Comparison of ENCODE assay signal across 23 cellular contexts in the genomic region with DNA sequence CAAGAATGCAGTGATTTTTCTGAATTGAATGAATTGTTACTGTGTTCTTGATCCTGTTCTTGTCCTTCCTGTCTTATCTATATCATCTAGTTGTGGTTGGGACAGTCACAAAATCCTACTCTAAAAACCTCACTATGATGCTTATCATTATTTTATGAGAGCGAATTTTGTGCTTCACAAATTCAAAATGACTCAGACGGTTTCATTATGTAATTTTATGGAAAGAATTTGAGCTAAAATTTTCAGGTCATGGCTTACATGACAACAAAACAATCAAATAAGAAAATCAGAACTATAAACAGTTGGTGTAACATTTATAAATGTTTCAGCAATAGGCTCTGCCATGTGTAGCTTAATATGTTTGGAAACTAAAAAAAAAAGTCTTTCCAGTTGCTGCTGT. TPM values are rescaled to one million over a fixed set of nuclear protein-coding genes. Genes with fewer than 3 reads are reported as not detected.
DNase-seq lines count a peak whose midpoint lies in the region; ATAC-seq, FAIRE-seq and TF ChIP-seq lines count a peak whose summit lies in the region.
"Had no signal": no experiment of that assay in that cellular context is flagged by ENCODE, and none has a peak within 500 bp of the region (broad histone marks: within the 10 kb centered on the region; RNA-seq: fewer than 3 reads in every experiment).

No MANE protein-coding gene starts in this region.

- no peak overlapping the region for H3K4me2 ChIP-seq in GM23338

- peaks cover 40% of the 10 kb centered on the region for H3K4me1 Mint-ChIP-seq in GM23338

- peak; percentile 53 for FAIRE-seq in islet of Langerhans (lab: Jason Lieb, UNC)
- FAIRE-seq: colon, GM18507 had no signal

- H3K9me3 Mint-ChIP-seq in GM23338: no peaks in the 10 kb centered on the region; the same call in 2 of the 3 replicates
- H3K9me3 Mint-ChIP-seq: CD8-positive, alpha-beta T cell; T-cell had no signal

- 0 out of 2 replicates have a peak overlapping the region, but pooled peaks have one; percentile 10 for H3K27ac Mint-ChIP-seq in GM23338
- H3K27ac Mint-ChIP-seq: activated naive CD4-positive, alpha-beta T cell treated with anti-CD3 and anti-CD28 coated beads for 36 hours; CD8-positive, alpha-beta T cell; T-cell had no signal

- no peak for ATAC-seq in GM23338
- ATAC-seq in GM19397 (IDR thresholded peaks at IDR 0.05; ENCODE audit: unreplicated experiment): no peak
- ATAC-seq: body of pancreas; CD8-positive, alpha-beta T cell; mucosa of descending colon; psoas muscle; T-cell had no signal

- peaks cover 4% of the 10 kb centered on the region for H3K27me3 Mint-ChIP-seq in GM23338 (ENCODE audit: insufficient read depth, low read depth, poor library complexity)

- H3K79me2 ChIP-seq in GM23338 (replicated peaks; ENCODE audit: insufficient read depth): peaks cover 95% of the 10 kb centered on the region

- peak; percentile 11 for DNase-seq in AG20443 (ENCODE audit: low spot score)
- DNase-seq in GM23338 (ENCODE audit: low spot score): no peak
- peak; percentile 8 for DNase-seq in amniotic epithelial cell (ENCODE audit: low read depth)
- DNase-seq in activated naive CD4-positive, alpha-beta T cell treated with anti-CD3 and anti-CD28 coated beads, Interleukin-2, amount 50 U/mL, for 16 hours: no peak
- DNase-seq in DMS114 treated with DMSO at 0.1 percent for 48 hours (lab: John Stamatoyannopoulos, UW; ENCODE audit: unreplicated experiment): no peak
- no peak for DNase-seq in T1000 (lab: John Stamatoyannopoulos, UW)
- DNase-seq: activated CD4-positive, alpha-beta T cell treated with anti-CD3 and anti-CD28 coated beads, Interleukin-2, amount 50 U/mL, for 4 hours; activated naive CD4-positive, alpha-beta T cell treated with anti-CD3 and anti-CD28 coated beads for 36 hours; body of pancreas; CD8-positive, alpha-beta T cell; DMS79 treated with DMSO at 0.1 percent for 48 hours; KG1; mucosa of descending colon; NCI-H1105 treated with DMSO at 0.1 percent for 48 hours; NCI-H510A; psoas muscle; spleen; T-cell had no signal

- H3K27me3 ChIP-seq in GM23338 (ENCODE audit: insufficient read depth): no peaks in the 10 kb centered on the region
- H3K27me3 ChIP-seq: body of pancreas, suprapubic skin had no signal

- H3K4me1 ChIP-seq in GM23338 (ENCODE audit: insufficient read depth): peaks cover 47% of the 10 kb centered on the region
- H3K4me1 ChIP-seq: body of pancreas, psoas muscle, suprapubic skin had no signal

- H3K36me3 ChIP-seq in GM23338 (ENCODE audit: insufficient read depth): no peaks in the 10 kb centered on the region
- H3K36me3 ChIP-seq: spleen, suprapubic skin had no signal

- no peak overlapping the region for H3K4me3 Mint-ChIP-seq in GM23338
- H3K4me3 Mint-ChIP-seq: activated naive CD4-positive, alpha-beta T cell treated with anti-CD3 and anti-CD28 coated beads for 36 hours; CD8-positive, alpha-beta T cell; T-cell had no signal

- no peak overlapping the region for H3K4me3 ChIP-seq in GM23338
- H3K4me3 ChIP-seq: body of pancreas, mucosa of descending colon, psoas muscle, spleen, suprapubic skin had no signal

- peaks cover 2% of the 10 kb centered on the region; the same call in 2 of the 3 replicates for H3K36me3 Mint-ChIP-seq in GM23338 (ENCODE audit: low read depth)
- H3K36me3 Mint-ChIP-seq: CD8-positive, alpha-beta T cell; T-cell had no signal

- no peaks in the 10 kb centered on the region for H3F3A ChIP-seq in GM23338 (replicated peaks; ENCODE audit: low read depth)

- no peak for TF ChIP-seq CTCF in GM23338 (conservative IDR thresholded peaks at IDR 0.05; ENCODE audit: low read depth in 2 of 2)

- H3K27ac ChIP-seq in GM23338 (ENCODE audit: low read depth): 0 out of 2 replicates have a peak overlapping the region, but pooled peaks have one; percentile 21
- H3K27ac ChIP-seq: body of pancreas, psoas muscle, spleen, suprapubic skin had no signal

- H4K20me1 ChIP-seq in GM23338 (replicated peaks; ENCODE audit: insufficient read depth): no peaks in the 10 kb centered on the region

- H3K9me2 ChIP-seq in GM23338 (ENCODE audit: insufficient read depth): no peaks in the 10 kb centered on the region

- no peak overlapping the region for H2AFZ ChIP-seq in GM23338

TF ChIP-seq in GM23338, 12 proteins besides CTCF, POLR2A, EP300 and RAD21 (continues in another document):
- TF ChIP-seq ZNF114 (CRISPR knock-in tag; IDR thresholded peaks at IDR 0.05) (no peak), STAT1 (IDR thresholded peaks at IDR 0.05; ENCODE audit: unreplicated experiment) (no peak), NANOG (IDR thresholded peaks at IDR 0.05; ENCODE audit: borderline replicate concordance) (no peak), EZH2phosphoT487 (IDR thresholded peaks at IDR 0.05; ENCODE audit: unreplicated experiment) (no peak), ZNF331 (CRISPR knock-in tag; IDR thresholded peaks at IDR 0.05; ENCODE audit: low read depth) (no peak), EZH2 (IDR thresholded peaks at IDR 0.05; ENCODE audit: low read depth, unreplicated experiment) (no peak), POLR2AphosphoS5 (IDR thresholded peaks at IDR 0.05; ENCODE audit: low read depth) (no peak), JUNB (IDR thresholded peaks at IDR 0.05; ENCODE audit: unreplicated experiment) (no peak)
- TF ChIP-seq, protein P1, sequence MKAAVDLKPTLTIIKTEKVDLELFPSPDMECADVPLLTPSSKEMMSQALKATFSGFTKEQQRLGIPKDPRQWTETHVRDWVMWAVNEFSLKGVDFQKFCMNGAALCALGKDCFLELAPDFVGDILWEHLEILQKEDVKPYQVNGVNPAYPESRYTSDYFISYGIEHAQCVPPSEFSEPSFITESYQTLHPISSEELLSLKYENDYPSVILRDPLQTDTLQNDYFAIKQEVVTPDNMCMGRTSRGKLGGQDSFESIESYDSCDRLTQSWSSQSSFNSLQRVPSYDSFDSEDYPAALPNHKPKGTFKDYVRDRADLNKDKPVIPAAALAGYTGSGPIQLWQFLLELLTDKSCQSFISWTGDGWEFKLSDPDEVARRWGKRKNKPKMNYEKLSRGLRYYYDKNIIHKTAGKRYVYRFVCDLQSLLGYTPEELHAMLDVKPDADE (IDR thresholded peaks at IDR 0.05): no peak
- TF ChIP-seq, protein P2, sequence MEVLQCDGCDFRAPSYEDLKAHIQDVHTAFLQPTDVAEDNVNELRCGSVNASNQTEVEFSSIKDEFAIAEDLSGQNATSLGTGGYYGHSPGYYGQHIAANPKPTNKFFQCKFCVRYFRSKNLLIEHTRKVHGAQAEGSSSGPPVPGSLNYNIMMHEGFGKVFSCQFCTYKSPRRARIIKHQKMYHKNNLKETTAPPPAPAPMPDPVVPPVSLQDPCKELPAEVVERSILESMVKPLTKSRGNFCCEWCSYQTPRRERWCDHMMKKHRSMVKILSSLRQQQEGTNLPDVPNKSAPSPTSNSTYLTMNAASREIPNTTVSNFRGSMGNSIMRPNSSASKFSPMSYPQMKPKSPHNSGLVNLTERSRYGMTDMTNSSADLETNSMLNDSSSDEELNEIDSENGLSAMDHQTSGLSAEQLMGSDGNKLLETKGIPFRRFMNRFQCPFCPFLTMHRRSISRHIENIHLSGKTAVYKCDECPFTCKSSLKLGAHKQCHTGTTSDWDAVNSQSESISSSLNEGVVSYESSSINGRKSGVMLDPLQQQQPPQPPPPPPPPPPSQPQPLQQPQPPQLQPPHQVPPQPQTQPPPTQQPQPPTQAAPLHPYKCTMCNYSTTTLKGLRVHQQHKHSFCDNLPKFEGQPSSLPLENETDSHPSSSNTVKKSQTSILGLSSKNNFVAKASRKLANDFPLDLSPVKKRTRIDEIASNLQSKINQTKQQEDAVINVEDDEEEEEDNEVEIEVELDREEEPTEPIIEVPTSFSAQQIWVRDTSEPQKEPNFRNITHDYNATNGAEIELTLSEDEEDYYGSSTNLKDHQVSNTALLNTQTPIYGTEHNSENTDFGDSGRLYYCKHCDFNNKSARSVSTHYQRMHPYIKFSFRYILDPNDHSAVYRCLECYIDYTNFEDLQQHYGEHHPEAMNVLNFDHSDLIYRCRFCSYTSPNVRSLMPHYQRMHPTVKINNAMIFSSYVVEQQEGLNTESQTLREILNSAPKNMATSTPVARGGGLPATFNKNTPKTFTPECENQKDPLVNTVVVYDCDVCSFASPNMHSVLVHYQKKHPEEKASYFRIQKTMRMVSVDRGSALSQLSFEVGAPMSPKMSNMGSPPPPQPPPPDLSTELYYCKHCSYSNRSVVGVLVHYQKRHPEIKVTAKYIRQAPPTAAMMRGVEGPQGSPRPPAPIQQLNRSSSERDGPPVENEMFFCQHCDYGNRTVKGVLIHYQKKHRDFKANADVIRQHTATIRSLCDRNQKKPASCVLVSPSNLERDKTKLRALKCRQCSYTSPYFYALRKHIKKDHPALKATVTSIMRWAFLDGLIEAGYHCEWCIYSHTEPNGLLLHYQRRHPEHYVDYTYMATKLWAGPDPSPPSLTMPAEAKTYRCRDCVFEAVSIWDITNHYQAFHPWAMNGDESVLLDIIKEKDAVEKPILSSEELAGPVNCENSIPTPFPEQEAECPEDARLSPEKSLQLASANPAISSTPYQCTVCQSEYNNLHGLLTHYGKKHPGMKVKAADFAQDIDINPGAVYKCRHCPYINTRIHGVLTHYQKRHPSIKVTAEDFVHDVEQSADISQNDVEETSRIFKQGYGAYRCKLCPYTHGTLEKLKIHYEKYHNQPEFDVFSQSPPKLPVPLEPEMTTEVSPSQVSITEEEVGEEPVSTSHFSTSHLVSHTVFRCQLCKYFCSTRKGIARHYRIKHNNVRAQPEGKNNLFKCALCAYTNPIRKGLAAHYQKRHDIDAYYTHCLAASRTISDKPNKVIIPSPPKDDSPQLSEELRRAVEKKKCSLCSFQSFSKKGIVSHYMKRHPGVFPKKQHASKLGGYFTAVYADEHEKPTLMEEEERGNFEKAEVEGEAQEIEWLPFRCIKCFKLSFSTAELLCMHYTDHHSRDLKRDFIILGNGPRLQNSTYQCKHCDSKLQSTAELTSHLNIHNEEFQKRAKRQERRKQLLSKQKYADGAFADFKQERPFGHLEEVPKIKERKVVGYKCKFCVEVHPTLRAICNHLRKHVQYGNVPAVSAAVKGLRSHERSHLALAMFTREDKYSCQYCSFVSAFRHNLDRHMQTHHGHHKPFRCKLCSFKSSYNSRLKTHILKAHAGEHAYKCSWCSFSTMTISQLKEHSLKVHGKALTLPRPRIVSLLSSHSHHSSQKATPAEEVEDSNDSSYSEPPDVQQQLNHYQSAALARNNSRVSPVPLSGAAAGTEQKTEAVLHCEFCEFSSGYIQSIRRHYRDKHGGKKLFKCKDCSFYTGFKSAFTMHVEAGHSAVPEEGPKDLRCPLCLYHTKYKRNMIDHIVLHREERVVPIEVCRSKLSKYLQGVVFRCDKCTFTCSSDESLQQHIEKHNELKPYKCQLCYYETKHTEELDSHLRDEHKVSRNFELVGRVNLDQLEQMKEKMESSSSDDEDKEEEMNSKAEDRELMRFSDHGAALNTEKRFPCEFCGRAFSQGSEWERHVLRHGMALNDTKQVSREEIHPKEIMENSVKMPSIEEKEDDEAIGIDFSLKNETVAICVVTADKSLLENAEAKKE (CRISPR knock-in tag; IDR thresholded peaks at IDR 0.05): no peak

RNA-seq across cellular contexts. Expression of gene PRKAR2B, which starts 6.9 kb away (rescaled TPM):
- total RNA-seq in GM23338 (2014; rRNA removed; shearing (Covaris generic)): 48.8 and 53.6 TPM in 2 replicates
- polyA plus RNA-seq in GM23338 (2016; fragmentation: Nextera tagmentation; extraction: Ambion mirVana): 50.6 and 76.8 TPM in 2 replicates

Comparison
In these comparisons a context has a peak if more than half of its experiments do, and no peak if none do; other contexts are left out.
1. DNase-seq: peak in AG20443 (single experiment) and amniotic epithelial cell (single experiment); none in GM23338 (single experiment), activated naive CD4-positive, alpha-beta T cell treated with anti-CD3 and anti-CD28 coated beads, Interleukin-2, amount 50 U/mL, for 16 hours (single experiment), DMS114 treated with DMSO at 0.1 percent for 48 hours (single experiment) and T1000 (single experiment).